In genomic region chr19:44212865-44213346, GRCh38 we compare ENCODE assay signal across 8 cellular contexts. TPM values are rescaled to one million over a fixed set of nuclear protein-coding genes. Genes with fewer than 3 reads are reported as not detected.
DNase-seq lines count a peak whose midpoint lies in the region; ATAC-seq and TF ChIP-seq lines count a peak whose summit lies in the region.

No MANE protein-coding gene starts in this region.

- no peak for TF ChIP-seq CTCF in LNCaP clone FGC (IDR thresholded peaks at IDR 0.05; ENCODE audit: control insufficient read depth, extremely low read depth, insufficient read depth)
- TF ChIP-seq CTCF in right atrium auricular region (IDR thresholded peaks at IDR 0.05): peak in 1 of 2 donors; percentile 4

- peak overlapping the region; percentile 90 for H3K27ac Mint-ChIP-seq in activated naive CD8-positive, alpha-beta T cell treated with anti-CD3 and anti-CD28 coated beads, Interleukin-2, amount 10 ng/mL, durations not matched to agents 7 days and 5 days

- peak overlapping the region; percentile 95 for H3K4me3 Mint-ChIP-seq in activated naive CD8-positive, alpha-beta T cell treated with anti-CD3 and anti-CD28 coated beads, Interleukin-2, amount 10 ng/mL, durations not matched to agents 7 days and 5 days

- POLR2A ChIA-PET in activated naive CD8-positive, alpha-beta T cell treated with anti-CD3 and anti-CD28 coated beads, Interleukin-2, amount 10 ng/mL, durations not matched to agents 7 days and 5 days (lab: Charles Lee): interaction anchor here (0.7 to 1.9 kb wide), 6 partner anchors 48 to 1101 kb away, joined by 3 to 8 read pairs (median 5); partner anchors contain the start of genes ZNF226 and ZNF235

- H3K9me3 Mint-ChIP-seq in activated naive CD8-positive, alpha-beta T cell treated with anti-CD3 and anti-CD28 coated beads, Interleukin-2, amount 10 ng/mL, durations not matched to agents 7 days and 5 days: peaks cover 7% of the 10 kb centered on the region

- H3K4me1 ChIP-seq in right atrium auricular region (peaks cover 0 to 16% of the 10 kb centered on the region in 2 donors), rectal smooth muscle tissue (ENCODE audit: control insufficient read depth, insufficient read depth, low read length) (peaks cover 6% of the 10 kb centered on the region)

- H3K27me3 Mint-ChIP-seq in activated naive CD8-positive, alpha-beta T cell treated with anti-CD3 and anti-CD28 coated beads, Interleukin-2, amount 10 ng/mL, durations not matched to agents 7 days and 5 days: no peaks in the 10 kb centered on the region

- peaks cover 9% of the 10 kb centered on the region for H3K36me3 ChIP-seq in right atrium auricular region
- peaks cover 9% of the 10 kb centered on the region for H3K36me3 ChIP-seq in rectal smooth muscle tissue (ENCODE audit: control insufficient read depth, insufficient read depth, low read length)

- peak; percentile 18 for ATAC-seq in Right ventricle myocardium superior (ENCODE audit: poor library complexity)
- ATAC-seq in Right ventricle myocardium inferior: no peak
- no peak for ATAC-seq in activated naive CD8-positive, alpha-beta T cell treated with anti-CD3 and anti-CD28 coated beads, Interleukin-2, amount 10 ng/mL, durations not matched to agents 7 days and 5 days (ENCODE audit: low read depth)

- intact Hi-C loops in Right ventricle myocardium superior (cut with DNase I) (loop anchor here (5.0 kb wide), 1 partner anchor 46 kb away; the partner anchor contains the start of gene ZNF226), Right ventricle myocardium inferior (cut with DNase I) (loop anchor here (2.0 to 5.0 kb wide), 2 partner anchors 89 to 162 kb away; no protein-coding TSS in a partner anchor)

- peak overlapping the region; percentile 76 for H3K9ac ChIP-seq in rectal smooth muscle tissue (ENCODE audit: low read length)

- no peak for DNase-seq in Right ventricle myocardium superior
- DNase-seq in Right ventricle myocardium inferior (ENCODE audit: missing footprints): no peak
- no peak for DNase-seq in LNCaP clone FGC (ENCODE audit: low read depth)
- DNase-seq in activated naive CD8-positive, alpha-beta T cell treated with anti-CD3 and anti-CD28 coated beads, Interleukin-2, amount 10 ng/mL, durations not matched to agents 7 days and 5 days: no peak
- DNase-seq in right atrium auricular region (ENCODE audit: low spot score): no peak
- no peak for DNase-seq in SKM-1 treated with dmso at 0.1 percent for 144 hours (lab: John Stamatoyannopoulos, UW; ENCODE audit: unreplicated experiment)
- no peak for DNase-seq in mucosa of gallbladder (ENCODE audit: low spot score)

- H3K27ac ChIP-seq in right atrium auricular region (peak overlapping the region; percentile 82 to 90), rectal smooth muscle tissue (ENCODE audit: low read depth, low read length) (peak overlapping the region; percentile 91)

- H3K4me3 ChIP-seq in LNCaP clone FGC (ENCODE audit: low read depth, low read length) (peak overlapping the region; percentile 78), right atrium auricular region (peak overlapping the region; percentile 69 to 98), rectal smooth muscle tissue (ENCODE audit: low read length) (peak overlapping the region; percentile 82)

- peaks cover 42% of the 10 kb centered on the region for H3K36me3 Mint-ChIP-seq in activated naive CD8-positive, alpha-beta T cell treated with anti-CD3 and anti-CD28 coated beads, Interleukin-2, amount 10 ng/mL, durations not matched to agents 7 days and 5 days

- H3K9me3 ChIP-seq in right atrium auricular region: no peaks in the 10 kb centered on the region

- no peaks in the 10 kb centered on the region for H3K27me3 ChIP-seq in right atrium auricular region
- no peaks in the 10 kb centered on the region for H3K27me3 ChIP-seq in rectal smooth muscle tissue (ENCODE audit: control insufficient read depth, insufficient read depth, low read length)

- peaks cover 13% of the 10 kb centered on the region for H3K4me1 Mint-ChIP-seq in activated naive CD8-positive, alpha-beta T cell treated with anti-CD3 and anti-CD28 coated beads, Interleukin-2, amount 10 ng/mL, durations not matched to agents 7 days and 5 days

RNA-seq across cellular contexts. Expression of gene ZNF227, which starts 0.6 kb away (rescaled TPM):
- 12.6 TPM for total RNA-seq in Right ventricle myocardium superior
- total RNA-seq in Right ventricle myocardium inferior: 13.1 TPM
- total RNA-seq in activated naive CD8-positive, alpha-beta T cell treated with anti-CD3 and anti-CD28 coated beads, Interleukin-2, amount 10 ng/mL, durations not matched to agents 7 days and 5 days: 10 to 100 TPM; 40.6 to 42.2 TPM
- 1 to 10 TPM; 6.6 to 6.9 TPM for total RNA-seq in right atrium auricular region
- 20.6 TPM for total RNA-seq in mucosa of gallbladder

RNA-seq across cellular contexts. Expression of gene ZNF233, which starts 46.8 kb away (rescaled TPM):
- 6.3 TPM for total RNA-seq in Right ventricle myocardium superior
- 6.4 TPM for total RNA-seq in Right ventricle myocardium inferior
- 1 to 10 TPM; 1.0 to 1.6 TPM for total RNA-seq in activated naive CD8-positive, alpha-beta T cell treated with anti-CD3 and anti-CD28 coated beads, Interleukin-2, amount 10 ng/mL, durations not matched to agents 7 days and 5 days
- 1 to 10 TPM; 3.8 to 5.2 TPM for total RNA-seq in right atrium auricular region
- total RNA-seq in mucosa of gallbladder: 3.1 TPM

RNA-seq across cellular contexts. Expression of gene ZNF226, which starts 48.0 kb away (rescaled TPM):
- 14.9 TPM for total RNA-seq in Right ventricle myocardium superior
- 15.7 TPM for total RNA-seq in Right ventricle myocardium inferior
- total RNA-seq in activated naive CD8-positive, alpha-beta T cell treated with anti-CD3 and anti-CD28 coated beads, Interleukin-2, amount 10 ng/mL, durations not matched to agents 7 days and 5 days: 10 to 100 TPM; 26.2 to 28.0 TPM
- 10 to 100 TPM; 11.5 to 17.1 TPM for total RNA-seq in right atrium auricular region
- total RNA-seq in mucosa of gallbladder: 28.7 TPM
